10 cellular contexts compared by ENCODE assay signal in the genomic region with DNA sequence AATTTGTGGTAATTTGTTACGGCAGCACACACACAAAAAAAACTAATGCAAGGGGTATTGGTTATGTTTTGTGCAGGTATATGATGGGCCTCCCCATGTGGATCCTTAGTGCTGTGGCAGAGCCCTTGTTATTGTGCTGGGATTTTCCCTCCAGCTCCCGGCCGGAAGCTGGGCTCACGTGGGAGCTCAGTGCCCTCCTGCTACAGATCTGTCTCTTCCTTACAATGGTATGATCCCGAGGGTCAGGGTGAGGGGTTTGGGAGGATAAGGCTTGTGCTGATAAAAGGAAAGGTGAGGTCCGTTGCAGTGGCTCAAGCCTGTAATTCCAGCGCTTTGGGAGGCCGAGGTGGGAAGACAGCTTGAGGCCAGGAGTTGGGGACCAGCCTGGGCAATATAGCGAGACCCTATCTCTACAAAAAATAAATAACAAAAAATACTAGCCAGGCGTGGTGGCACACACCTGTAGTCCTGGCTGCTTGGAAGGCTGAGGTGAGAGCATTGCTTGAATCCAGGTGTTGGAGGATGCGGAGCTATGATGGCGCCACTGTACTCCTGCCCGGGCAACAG. TPM values are rescaled to one million over a fixed set of nuclear protein-coding genes. Genes with fewer than 3 reads are reported as not detected.
A peak's percentile ranks its signal among the peaks of the same experiment; 100 is the strongest.
DNase-seq lines count a peak whose midpoint lies in the region; ATAC-seq, FAIRE-seq and TF ChIP-seq lines count a peak whose summit lies in the region.
"Had no signal": no experiment of that assay in that cellular context is flagged by ENCODE, and none has a peak within 500 bp of the region (broad histone marks: within the 10 kb centered on the region; RNA-seq: fewer than 3 reads in every experiment).

No MANE protein-coding gene starts in this region.

- no peak overlapping the region for H3K9ac ChIP-seq in KMS-11

- no peaks in the 10 kb centered on the region for H3K9me3 ChIP-seq in CD4-positive, alpha-beta T cell (ENCODE audit: control insufficient read depth, low read length)

- H3K27me3 Mint-ChIP-seq in CD4-positive, alpha-beta T cell: no peaks in the 10 kb centered on the region
- H3K27me3 Mint-ChIP-seq in natural killer cell treated with Interleukin-12 subunit alpha and Interleukin-12 subunit beta and Interleukin-15 and Interleukin-18, amount 100 ng/mL, for 72 hours: peaks cover 0 to 7% of the 10 kb centered on the region in 2 donors

- H3K9me3 Mint-ChIP-seq in CD4-positive, alpha-beta T cell: no peaks in the 10 kb centered on the region
- no peaks in the 10 kb centered on the region for H3K9me3 Mint-ChIP-seq in natural killer cell treated with Interleukin-12 subunit alpha and Interleukin-12 subunit beta and Interleukin-15 and Interleukin-18, amount 100 ng/mL, for 72 hours

- TF ChIP-seq CTCF in CD4-positive, alpha-beta T cell (IDR thresholded peaks at IDR 0.05): no peak
- no peak for TF ChIP-seq CTCF in KMS-11 (conservative IDR thresholded peaks at IDR 0.05; ENCODE audit: low read depth, low read length)

- no peaks in the 10 kb centered on the region for H3K36me3 Mint-ChIP-seq in CD4-positive, alpha-beta T cell (ENCODE audit: low read depth)
- H3K36me3 Mint-ChIP-seq in natural killer cell treated with Interleukin-12 subunit alpha and Interleukin-12 subunit beta and Interleukin-15 and Interleukin-18, amount 100 ng/mL, for 72 hours: no peaks in the 10 kb centered on the region

- no peaks in the 10 kb centered on the region for H4K20me1 ChIP-seq in KMS-11 (ENCODE audit: insufficient read depth)

- POLR2A ChIA-PET in CD4-positive, alpha-beta T cell (lab: Charles Lee): interaction anchor here (0.6 to 2.2 kb wide), 12 partner anchors 9 to 1206 kb away, joined by 3 to 8 read pairs (median 4); a partner anchor contains a TSS

- peak overlapping the region; percentile 92 for H3K4me3 Mint-ChIP-seq in CD4-positive, alpha-beta T cell
- H3K4me3 Mint-ChIP-seq in natural killer cell treated with Interleukin-12 subunit alpha and Interleukin-12 subunit beta and Interleukin-15 and Interleukin-18, amount 100 ng/mL, for 72 hours: peak overlapping the region; percentile 79

- H3K27me3 ChIP-seq in CD4-positive, alpha-beta T cell (ENCODE audit: control insufficient read depth, insufficient read depth, low read length): no peaks in the 10 kb centered on the region
- H3K27me3 ChIP-seq in KMS-11 (ENCODE audit: insufficient read depth, low read depth): no peaks in the 10 kb centered on the region

- no peak for ATAC-seq in CD4-positive, alpha-beta T cell (ENCODE audit: poor library complexity)
- ATAC-seq in natural killer cell treated with Interleukin-12 subunit alpha and Interleukin-12 subunit beta and Interleukin-15 and Interleukin-18, amount 100 ng/mL, for 72 hours: no peak
- ATAC-seq in GM19324 (IDR thresholded peaks at IDR 0.05; ENCODE audit: low FRiP score, unreplicated experiment) (no peak), HG03342 (IDR thresholded peaks at IDR 0.05; ENCODE audit: unreplicated experiment) (no peak)

- peak overlapping the region; percentile 77 for H3K27ac Mint-ChIP-seq in CD4-positive, alpha-beta T cell
- peak overlapping the region; percentile 53 to 74 for H3K27ac Mint-ChIP-seq in natural killer cell treated with Interleukin-12 subunit alpha and Interleukin-12 subunit beta and Interleukin-15 and Interleukin-18, amount 100 ng/mL, for 72 hours

- CTCF ChIA-PET in CD4-positive, alpha-beta T cell (lab: Charles Lee): interaction anchor here (0.8 to 9.5 kb wide), 12 partner anchors 13 to 191 kb away, joined by 3 to 157 read pairs (median 4); a partner anchor contains a TSS

- no peak overlapping the region for H3K4me3 ChIP-seq in KMS-11 (IDR thresholded peaks at IDR 0.05; ENCODE audit: insufficient read depth, low read depth, low read length)

- FAIRE-seq in GM19239 (lab: Jason Lieb, UNC): no peak
- FAIRE-seq: colon had no signal

- peaks cover 64% of the 10 kb centered on the region for H3K4me1 ChIP-seq in KMS-11 (ENCODE audit: low read depth, poor library complexity, severe bottlenecking)

- DNase-seq in CD4-positive, alpha-beta T cell: no peak
- DNase-seq in caudate nucleus (lab: John Stamatoyannopoulos, UW) (peak in 3 of 61 donors; percentile 24 to 33 (median 31)), NCI-H446 treated with DMSO at 0.1 percent for 48 hours (lab: John Stamatoyannopoulos, UW) (no peak), GM19239 (ENCODE audit: insufficient read length, low spot score) (no peak)
- no peak for DNase-seq in natural killer cell treated with Interleukin-12 subunit alpha and Interleukin-12 subunit beta and Interleukin-15 and Interleukin-18, amount 100 ng/mL, for 72 hours (ENCODE audit: low spot score)
- DNase-seq: NCI-H2029 treated with DMSO at 0.1 percent for 48 hours had no signal

- peak overlapping the region; percentile 50 for H3K4me2 ChIP-seq in KMS-11

- no peak overlapping the region for H3K27ac ChIP-seq in CD4-positive, alpha-beta T cell (ENCODE audit: low read depth, low read length)
- H3K27ac ChIP-seq in KMS-11 (no peak overlapping the region), caudate nucleus (ENCODE audit: low read depth, low read length) (peak overlapping the region; percentile 95)

- H3K36me3 ChIP-seq in KMS-11 (ENCODE audit: insufficient read depth): no peaks in the 10 kb centered on the region

- peak overlapping the region; percentile 28; the same call in 1 of the 2 replicates for H2AFZ ChIP-seq in KMS-11 (ENCODE audit: low read depth)

- peaks cover 24% of the 10 kb centered on the region for H3K4me1 Mint-ChIP-seq in CD4-positive, alpha-beta T cell (ENCODE audit: low read depth)
- H3K4me1 Mint-ChIP-seq in natural killer cell treated with Interleukin-12 subunit alpha and Interleukin-12 subunit beta and Interleukin-15 and Interleukin-18, amount 100 ng/mL, for 72 hours (ENCODE audit: low read depth in 2 of 2): peaks cover 17 to 19% of the 10 kb centered on the region in 2 donors

- intact Hi-C loops in CD4-positive, alpha-beta T cell (cut with DNase I, micrococcal nuclease): no loop called here

- H3K79me2 ChIP-seq in KMS-11 (ENCODE audit: insufficient read depth, low read depth): peaks cover 6% of the 10 kb centered on the region; the same call in 1 of the 2 replicates

RNA-seq across cellular contexts. Expression of a gene that starts 0.9 kb away (rescaled TPM):
- total RNA-seq in CD4-positive, alpha-beta T cell: 1 to 10 TPM; 4.5 to 5.8 TPM
- total RNA-seq in natural killer cell treated with Interleukin-12 subunit alpha and Interleukin-12 subunit beta and Interleukin-15 and Interleukin-18, amount 100 ng/mL, for 72 hours: 1 to 10 TPM; 5.1 to 9.8 TPM

RNA-seq across cellular contexts. Expression of a gene that starts 13.5 kb away (rescaled TPM):
- total RNA-seq in CD4-positive, alpha-beta T cell: under 1 TPM; 0.17 to 0.33 TPM
- under 1 TPM; 0.19 to 0.25 TPM for total RNA-seq in natural killer cell treated with Interleukin-12 subunit alpha and Interleukin-12 subunit beta and Interleukin-15 and Interleukin-18, amount 100 ng/mL, for 72 hours

RNA-seq across cellular contexts. Expression of a gene that starts 46.9 kb away (rescaled TPM):
- total RNA-seq in CD4-positive, alpha-beta T cell: not detected
- not detected for total RNA-seq in natural killer cell treated with Interleukin-12 subunit alpha and Interleukin-12 subunit beta and Interleukin-15 and Interleukin-18, amount 100 ng/mL, for 72 hours

RNA-seq across cellular contexts. Expression of a gene that starts 47.5 kb away (rescaled TPM):
- total RNA-seq in CD4-positive, alpha-beta T cell: 100 to 1,000 TPM; 116 to 122 TPM
- 100 to 1,000 TPM; 127 to 176 TPM for total RNA-seq in natural killer cell treated with Interleukin-12 subunit alpha and Interleukin-12 subunit beta and Interleukin-15 and Interleukin-18, amount 100 ng/mL, for 72 hours
